In the genomic region with DNA sequence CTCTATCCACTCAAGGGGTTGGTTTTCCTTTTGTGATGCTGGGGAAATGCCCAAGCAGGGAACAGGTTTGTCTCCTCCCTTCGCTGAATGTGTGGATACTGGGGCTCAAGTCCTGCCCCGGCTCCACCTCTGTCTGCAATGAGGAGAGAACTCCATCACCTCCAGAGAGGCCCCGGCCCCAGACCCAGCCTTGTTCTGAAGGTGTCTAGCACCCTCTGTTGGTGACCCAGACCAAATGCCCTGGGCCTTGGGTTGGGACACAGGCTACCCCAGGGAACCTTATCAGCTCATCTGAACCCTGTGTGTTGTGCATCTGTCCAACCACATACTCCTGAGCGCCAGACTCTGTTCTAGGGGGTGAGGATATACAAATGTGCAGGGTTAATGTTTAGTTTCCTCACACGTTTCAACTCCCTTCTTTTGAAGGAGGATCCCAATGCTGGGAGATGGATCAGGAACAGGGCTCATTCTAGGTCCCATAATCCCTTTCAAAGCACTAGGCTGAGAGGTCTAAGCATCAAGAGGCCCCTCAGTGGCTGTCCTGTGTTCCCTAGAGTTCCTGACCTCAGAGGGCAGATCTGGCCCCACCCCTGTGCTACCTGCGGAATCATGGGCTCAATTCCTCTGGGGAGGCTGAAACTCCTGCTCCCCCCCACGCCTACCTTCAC, we compare ENCODE assay signal across 8 cellular contexts.
DNase-seq lines count a peak whose midpoint lies in the region; ATAC-seq and TF ChIP-seq lines count a peak whose summit lies in the region.

No MANE protein-coding gene starts in this region.

- in situ Hi-C loops in Panc1 (cut with HindIII; ENCODE audit: low pct_unique_long_range_greater_than_20kb, low sequenced_read_pairs) = no loop called here

- H3K9me3 ChIP-seq in Panc1 (ENCODE audit: control insufficient read depth, insufficient read depth, low read depth, low read length) (no peaks in the 10 kb centered on the region), thyroid gland (no peaks in the 10 kb centered on the region)

- ATAC-seq in HG02623 (IDR thresholded peaks at IDR 0.05; ENCODE audit: unreplicated experiment) (peak; percentile 63), Panc1 (peak; percentile 88), Right ventricle myocardium superior (ENCODE audit: poor library complexity) (peak; percentile 70), GM21515 (IDR thresholded peaks at IDR 0.05; ENCODE audit: unreplicated experiment) (no peak)

- H3K4me3 ChIP-seq in Panc1 (ENCODE audit: low read depth in 2 of 2, low read length in 2 of 2) (no peak overlapping the region), thyroid gland (replicated peaks in 1 of 3) (no peak overlapping the region)

- POLR2A ChIA-PET in Panc1 (lab: Charles Lee) = no interaction called here

- WGBS in thyroid gland, 2 donors = 72 to 80% methylated on average over 7 of the region's 7 CpGs

- intact Hi-C loops in Panc1 (cut with micrococcal nuclease; ENCODE audit: unreplicated experiment) (no loop called here), Right ventricle myocardium superior (cut with DNase I) (loop anchor here (1.0 kb wide), 1 partner anchor 202 kb away; no protein-coding TSS in a partner anchor), thyroid gland (cut with DNase I) (no loop called here)

- no TSS peak for BruUV-seq in Panc1 (replicated peaks; lab: Mats Ljungman, UMichigan)

- CTCF ChIA-PET in Panc1 (lab: Charles Lee) = interaction anchor here (1.0 kb wide), 1 partner anchor 200 kb away, joined by 4 read pairs; no protein-coding TSS in a partner anchor

- no peak for TF ChIP-seq POLR2A in thyroid gland (IDR thresholded peaks at IDR 0.05)

- no peaks in the 10 kb centered on the region for H3K36me3 ChIP-seq in Panc1 (ENCODE audit: control insufficient read depth, insufficient read depth, low read length)
- H3K36me3 ChIP-seq in thyroid gland = no peaks in the 10 kb centered on the region

- H3K4me1 ChIP-seq in Panc1 (ENCODE audit: control insufficient read depth, insufficient read depth, low read length) = no peaks in the 10 kb centered on the region; the same call in 1 of the 2 replicates
- H3K4me1 ChIP-seq in thyroid gland = peaks cover 0 to 29% of the 10 kb centered on the region in 2 donors

- TF ChIP-seq CTCF in Panc1 (IDR thresholded peaks at IDR 0.05) (peak; percentile 71), thyroid gland (IDR thresholded peaks at IDR 0.05) (peak in 2 of 6 experiments; percentile 15 to 17)

- H3K27ac ChIP-seq in Panc1 (ENCODE audit: low read length) = no peak overlapping the region
- H3K27ac ChIP-seq in thyroid gland = no peak overlapping the region

- H3K27me3 ChIP-seq in Panc1 (ENCODE audit: control insufficient read depth, insufficient read depth, low read length) = no peaks in the 10 kb centered on the region; the same call in 1 of the 2 replicates
- H3K27me3 ChIP-seq in thyroid gland = no peaks in the 10 kb centered on the region

- DNase-seq in EL (peak; percentile 70), Panc1 (ENCODE audit: low read depth, low spot score) (peak; percentile 10), Right ventricle myocardium superior (peak; percentile 54), thyroid gland (no peak)
- DNase-seq in activated T-helper 1 cell treated with anti-CD3 and anti-CD28 coated beads, Interleukin-2, amount 50 U/mL, for 16 hours (ENCODE audit: low read depth in 1 of 2, low spot score in 1 of 2) = peak; percentile 9 to 20
- peak; percentile 29 to 34 for DNase-seq in stimulated activated CD4-positive, alpha-beta T cell treated with anti-CD3 and anti-CD28 coated beads, Interleukin-15, amount 100 ng/mL, for 48 hours (ENCODE audit: low read depth in 2 of 2)

Comparison
In these comparisons a context has a peak if more than half of its experiments do, and no peak if none do; other contexts are left out.
1. DNase-seq: peak in EL (single experiment), Panc1 (single experiment), activated T-helper 1 cell treated with anti-CD3 and anti-CD28 coated beads, Interleukin-2, amount 50 U/mL, for 16 hours (2 of 2), Right ventricle myocardium superior (single experiment) and stimulated activated CD4-positive, alpha-beta T cell treated with anti-CD3 and anti-CD28 coated beads, Interleukin-15, amount 100 ng/mL, for 48 hours (2 of 2); none in thyroid gland (0 of 2).